1 cellular context compared by ENCODE assay signal in genomic region chr12:108090107-108090899, GRCh38.
TF ChIP-seq lines count a peak whose summit lies in the region.

No MANE protein-coding gene starts in this region.

TF ChIP-seq in K562, 482 proteins besides CTCF, POLR2A, EP300 and RAD21:
- TF ChIP-seq KLF10 (CRISPR knock-in tag; IDR thresholded peaks at IDR 0.05) (no peak), ZNF3 (CRISPR knock-in tag; IDR thresholded peaks at IDR 0.05) (no peak), YY1 (IDR thresholded peaks at IDR 0.05; ENCODE audit: borderline replicate concordance in 1 of 3, control insufficient read depth in 1 of 3, extremely low read depth in 1 of 3, insufficient read depth in 3 of 3, insufficient read length in 1 of 3, insufficient replicate concordance in 2 of 3, low read depth in 1 of 3, low read length in 2 of 3) (peak; percentile 68 to 92 (median 79)), EP400 (IDR thresholded peaks at IDR 0.05) (peak; percentile 47; the same call in 1 of the 2 replicates), MYC (IDR thresholded peaks at IDR 0.05; ENCODE audit: low read depth, low read length) (peak; percentile 70; the same call in 1 of the 2 replicates), MYC (CRISPR knock-in tag; IDR thresholded peaks at IDR 0.05; ENCODE audit: borderline replicate concordance, low read depth) (no peak), GABPB2 (CRISPR knock-in tag; conservative IDR thresholded peaks at IDR 0.05) (no peak), MXI1 (IDR thresholded peaks at IDR 0.05; ENCODE audit: low read depth, low read length) (peak; percentile 81), ADNP (tag; IDR thresholded peaks at IDR 0.05) (no peak), PKNOX1 (IDR thresholded peaks at IDR 0.05) (peak; percentile 92), MAX (CRISPR knock-in tag; IDR thresholded peaks at IDR 0.05) (0 out of 2 replicates have a peak, but pooled peaks have one; percentile 11), ARID2 (IDR thresholded peaks at IDR 0.05) (no peak), CHD4 (IDR thresholded peaks at IDR 0.05; ENCODE audit: insufficient read depth, insufficient replicate concordance, low read depth, low read length, poor library complexity, severe bottlenecking) (no peak)
- TF ChIP-seq, protein P1, sequence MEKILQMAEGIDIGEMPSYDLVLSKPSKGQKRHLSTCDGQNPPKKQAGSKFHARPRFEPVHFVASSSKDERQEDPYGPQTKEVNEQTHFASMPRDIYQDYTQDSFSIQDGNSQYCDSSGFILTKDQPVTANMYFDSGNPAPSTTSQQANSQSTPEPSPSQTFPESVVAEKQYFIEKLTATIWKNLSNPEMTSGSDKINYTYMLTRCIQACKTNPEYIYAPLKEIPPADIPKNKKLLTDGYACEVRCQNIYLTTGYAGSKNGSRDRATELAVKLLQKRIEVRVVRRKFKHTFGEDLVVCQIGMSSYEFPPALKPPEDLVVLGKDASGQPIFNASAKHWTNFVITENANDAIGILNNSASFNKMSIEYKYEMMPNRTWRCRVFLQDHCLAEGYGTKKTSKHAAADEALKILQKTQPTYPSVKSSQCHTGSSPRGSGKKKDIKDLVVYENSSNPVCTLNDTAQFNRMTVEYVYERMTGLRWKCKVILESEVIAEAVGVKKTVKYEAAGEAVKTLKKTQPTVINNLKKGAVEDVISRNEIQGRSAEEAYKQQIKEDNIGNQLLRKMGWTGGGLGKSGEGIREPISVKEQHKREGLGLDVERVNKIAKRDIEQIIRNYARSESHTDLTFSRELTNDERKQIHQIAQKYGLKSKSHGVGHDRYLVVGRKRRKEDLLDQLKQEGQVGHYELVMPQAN (IDR thresholded peaks at IDR 0.05; ENCODE audit: borderline replicate concordance): peak; percentile 30; the same call in 1 of the 2 replicates
- TF ChIP-seq, protein P2, sequence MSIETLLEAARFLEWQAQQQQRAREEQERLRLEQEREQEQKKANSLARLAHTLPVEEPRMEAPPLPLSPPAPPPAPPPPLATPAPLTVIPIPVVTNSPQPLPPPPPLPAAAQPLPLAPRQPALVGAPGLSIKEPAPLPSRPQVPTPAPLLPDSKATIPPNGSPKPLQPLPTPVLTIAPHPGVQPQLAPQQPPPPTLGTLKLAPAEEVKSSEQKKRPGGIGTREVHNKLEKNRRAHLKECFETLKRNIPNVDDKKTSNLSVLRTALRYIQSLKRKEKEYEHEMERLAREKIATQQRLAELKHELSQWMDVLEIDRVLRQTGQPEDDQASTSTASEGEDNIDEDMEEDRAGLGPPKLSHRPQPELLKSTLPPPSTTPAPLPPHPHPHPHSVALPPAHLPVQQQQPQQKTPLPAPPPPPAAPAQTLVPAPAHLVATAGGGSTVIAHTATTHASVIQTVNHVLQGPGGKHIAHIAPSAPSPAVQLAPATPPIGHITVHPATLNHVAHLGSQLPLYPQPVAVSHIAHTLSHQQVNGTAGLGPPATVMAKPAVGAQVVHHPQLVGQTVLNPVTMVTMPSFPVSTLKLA (conservative IDR thresholded peaks at IDR 0.05): 0 out of 4 replicates have a peak, but pooled peaks of 1 of the 2 experiments have one; percentile 29
